8 cellular contexts compared by ENCODE assay signal in the genomic region with DNA sequence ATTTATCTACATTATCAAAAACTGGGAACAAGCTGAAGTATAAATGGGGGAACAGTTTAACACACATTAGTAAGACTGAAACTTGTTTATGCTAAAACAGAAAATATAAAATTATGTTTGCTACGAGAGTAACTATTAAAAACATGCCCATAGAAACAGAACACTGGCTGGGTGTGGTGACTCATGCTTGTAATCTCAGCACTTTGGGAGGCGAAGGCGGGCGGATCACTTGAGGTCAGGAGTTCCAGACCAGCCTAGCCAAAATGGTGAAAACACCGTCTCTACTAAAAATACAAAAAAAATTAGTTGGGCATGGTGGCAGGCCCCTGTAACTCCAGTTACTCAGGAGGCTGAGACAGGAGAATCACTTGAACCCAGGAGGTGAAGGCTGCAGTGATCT. TPM values are rescaled to one million over a fixed set of nuclear protein-coding genes. Genes with fewer than 3 reads are reported as not detected.
DNase-seq lines count a peak whose midpoint lies in the region; ATAC-seq and TF ChIP-seq lines count a peak whose summit lies in the region.
"Not testable (repeated sequence)": the region's sequence is repeated elsewhere in the genome, so short reads cannot be mapped to it uniquely, and the experiment has no call there.

No MANE protein-coding gene starts in this region.

- H3K27ac Mint-ChIP-seq in CD8-positive, alpha-beta memory T cell, result peak overlapping the region in 7 of 8 donors; percentile 33 to 96 (median 81)
- H3K27ac Mint-ChIP-seq in activated CD4-positive, alpha-beta T cell treated with anti-CD3 and anti-CD28 coated beads, Interleukin-2, amount 10 ng/mL, durations not matched to agents 24 days and 14 days, result peak overlapping the region; percentile 70
- H3K27ac Mint-ChIP-seq in activated naive CD4-positive, alpha-beta T cell treated with anti-CD3 and anti-CD28 coated beads for 36 hours, result peak overlapping the region; percentile 72
- H3K27ac Mint-ChIP-seq in osteocyte (ENCODE audit: unreplicated experiment), result peak overlapping the region; percentile 54

- H3K4me1 Mint-ChIP-seq in CD8-positive, alpha-beta memory T cell, result peaks cover 32 to 63% (median 53%) of the 10 kb centered on the region in 3 donors
- peaks cover 33% of the 10 kb centered on the region for H3K4me1 Mint-ChIP-seq in activated CD4-positive, alpha-beta T cell treated with anti-CD3 and anti-CD28 coated beads, Interleukin-2, amount 10 ng/mL, durations not matched to agents 24 days and 14 days
- peaks cover 45% of the 10 kb centered on the region for H3K4me1 Mint-ChIP-seq in activated naive CD4-positive, alpha-beta T cell treated with anti-CD3 and anti-CD28 coated beads for 36 hours (ENCODE audit: low read depth)
- H3K4me1 Mint-ChIP-seq in osteocyte (ENCODE audit: unreplicated experiment), result peaks cover 37% of the 10 kb centered on the region

- not testable (repeated sequence) for DNase-seq in CD8-positive, alpha-beta memory T cell; activated CD4-positive, alpha-beta T cell treated with anti-CD3 and anti-CD28 coated beads, Interleukin-2, amount 10 ng/mL, durations not matched to agents 24 days and 14 days
- peak; percentile 60 for DNase-seq in MG63
- DNase-seq in activated naive CD4-positive, alpha-beta T cell treated with anti-CD3 and anti-CD28 coated beads for 36 hours, result peak; percentile 26
- peak; percentile 26 for DNase-seq in colonic mucosa
- peak; percentile 58 for DNase-seq in Right ventricle myocardium superior
- DNase-seq in osteocyte (ENCODE audit: extremely low spot score, unreplicated experiment), result peak; percentile 42

- ATAC-seq in Right ventricle myocardium superior (ENCODE audit: poor library complexity), result not testable (repeated sequence)

- POLR2A ChIA-PET in CD8-positive, alpha-beta memory T cell (lab: Charles Lee), result not testable (repeated sequence)

- TF ChIP-seq CTCF in colonic mucosa (IDR thresholded peaks at IDR 0.05); osteocyte (IDR thresholded peaks at IDR 0.05): not testable (repeated sequence)

- peaks cover 25% of the 10 kb centered on the region for H3K36me3 ChIP-seq in CD8-positive, alpha-beta memory T cell (ENCODE audit: insufficient read depth, low read length)
- H3K36me3 ChIP-seq in MG63 (peaks cover 38% of the 10 kb centered on the region), colonic mucosa (peaks cover 13% of the 10 kb centered on the region), subcutaneous abdominal adipose tissue (ENCODE audit: control insufficient read depth in 5 of 5, insufficient read depth in 5 of 5, low read length in 5 of 5) (peaks cover 7 to 41% (median 24%) of the 10 kb centered on the region in 5 donors)

- peak overlapping the region in 3 of 7 donors; percentile 1 to 40 (median 37) for H3K4me3 Mint-ChIP-seq in CD8-positive, alpha-beta memory T cell
- H3K4me3 Mint-ChIP-seq in activated CD4-positive, alpha-beta T cell treated with anti-CD3 and anti-CD28 coated beads, Interleukin-2, amount 10 ng/mL, durations not matched to agents 24 days and 14 days, result peak overlapping the region; percentile 71
- H3K4me3 Mint-ChIP-seq in activated naive CD4-positive, alpha-beta T cell treated with anti-CD3 and anti-CD28 coated beads for 36 hours; osteocyte (ENCODE audit: unreplicated experiment): not testable (repeated sequence)

- peaks cover 31% of the 10 kb centered on the region for H3K4me1 ChIP-seq in CD8-positive, alpha-beta memory T cell (ENCODE audit: insufficient read depth, low read length)
- H3K4me1 ChIP-seq in colonic mucosa, result not testable (repeated sequence)
- peaks cover 0 to 42% (median 30%) of the 10 kb centered on the region in 5 donors for H3K4me1 ChIP-seq in subcutaneous abdominal adipose tissue (ENCODE audit: control insufficient read depth in 5 of 5, insufficient read depth in 5 of 5, low read length in 5 of 5)

- not testable (repeated sequence) for H3K27me3 ChIP-seq in CD8-positive, alpha-beta memory T cell (ENCODE audit: insufficient read depth, low read length, poor library complexity, severe bottlenecking); MG63; colonic mucosa; subcutaneous abdominal adipose tissue (ENCODE audit: control insufficient read depth in 5 of 5, insufficient read depth in 4 of 5, low read length in 5 of 5)

- H3K9ac ChIP-seq in colonic mucosa (ENCODE audit: low read depth in 2 of 2, low read length in 2 of 2); subcutaneous abdominal adipose tissue (ENCODE audit: low read length in 5 of 5): not testable (repeated sequence)

- H3K27me3 Mint-ChIP-seq in CD8-positive, alpha-beta memory T cell; activated CD4-positive, alpha-beta T cell treated with anti-CD3 and anti-CD28 coated beads, Interleukin-2, amount 10 ng/mL, durations not matched to agents 24 days and 14 days; activated naive CD4-positive, alpha-beta T cell treated with anti-CD3 and anti-CD28 coated beads for 36 hours (ENCODE audit: low read depth); osteocyte (ENCODE audit: unreplicated experiment): not testable (repeated sequence)

- not testable (repeated sequence) for H3K4me3 ChIP-seq in CD8-positive, alpha-beta memory T cell (ENCODE audit: low read length); MG63; colonic mucosa; subcutaneous abdominal adipose tissue (ENCODE audit: low read depth in 1 of 5, low read length in 5 of 5)

- CTCF ChIA-PET in CD8-positive, alpha-beta memory T cell (lab: Charles Lee), result interaction anchor here (3.3 kb wide), 1 partner anchor 156 kb away, joined by 25 read pairs; a partner anchor contains a TSS
- CTCF ChIA-PET in activated naive CD4-positive, alpha-beta T cell treated with anti-CD3 and anti-CD28 coated beads for 36 hours (lab: Charles Lee), result interaction anchor here (3.2 kb wide), 1 partner anchor 11 kb away, joined by 16 read pairs; no protein-coding TSS in a partner anchor

- not testable (repeated sequence) for H3K9me3 ChIP-seq in CD8-positive, alpha-beta memory T cell (ENCODE audit: low read length); MG63; colonic mucosa; subcutaneous abdominal adipose tissue (ENCODE audit: control insufficient read depth in 5 of 5, low read length in 5 of 5)

- not testable (repeated sequence) for H3K27ac ChIP-seq in CD8-positive, alpha-beta memory T cell (ENCODE audit: low read depth, low read length); colonic mucosa
- peak overlapping the region; percentile 46 for H3K27ac ChIP-seq in subcutaneous abdominal adipose tissue (ENCODE audit: low read depth, low read length)

- peaks cover 9 to 56% (median 15%) of the 10 kb centered on the region in 3 donors for H3K36me3 Mint-ChIP-seq in CD8-positive, alpha-beta memory T cell
- H3K36me3 Mint-ChIP-seq in activated CD4-positive, alpha-beta T cell treated with anti-CD3 and anti-CD28 coated beads, Interleukin-2, amount 10 ng/mL, durations not matched to agents 24 days and 14 days (ENCODE audit: low read depth), result peaks cover 53% of the 10 kb centered on the region
- H3K36me3 Mint-ChIP-seq in activated naive CD4-positive, alpha-beta T cell treated with anti-CD3 and anti-CD28 coated beads for 36 hours (ENCODE audit: low read depth), result peaks cover 37% of the 10 kb centered on the region
- peaks cover 32% of the 10 kb centered on the region for H3K36me3 Mint-ChIP-seq in osteocyte (ENCODE audit: unreplicated experiment)

- intact Hi-C loops in activated CD4-positive, alpha-beta T cell treated with anti-CD3 and anti-CD28 coated beads, Interleukin-2, amount 10 ng/mL, durations not matched to agents 24 days and 14 days (cut with micrococcal nuclease); activated naive CD4-positive, alpha-beta T cell treated with anti-CD3 and anti-CD28 coated beads for 36 hours (cut with micrococcal nuclease): not testable (repeated sequence)
- intact Hi-C loops in colonic mucosa (cut with DNase I), result loop anchor here (10.0 kb wide), 1 partner anchor 94 kb away; a partner anchor contains a TSS
- intact Hi-C loops in Right ventricle myocardium superior (cut with DNase I), result loop anchor here (5.0 kb wide), 1 partner anchor 92 kb away; no protein-coding TSS in a partner anchor

- H3K9me3 Mint-ChIP-seq in CD8-positive, alpha-beta memory T cell; activated CD4-positive, alpha-beta T cell treated with anti-CD3 and anti-CD28 coated beads, Interleukin-2, amount 10 ng/mL, durations not matched to agents 24 days and 14 days; activated naive CD4-positive, alpha-beta T cell treated with anti-CD3 and anti-CD28 coated beads for 36 hours; osteocyte (ENCODE audit: unreplicated experiment): not testable (repeated sequence)

RNA-seq across cellular contexts. Expression of a gene that starts 39.7 kb away (rescaled TPM):
- 100 to 1,000 TPM; 579 to 596 TPM for total RNA-seq in CD8-positive, alpha-beta memory T cell
- 44.0 TPM for polyA plus RNA-seq in CD8-positive, alpha-beta memory T cell
- total RNA-seq in MG63 (2014; rRNA removed; shearing (Covaris generic); ENCODE audit: low replicate concordance), result 108 and 118 TPM in 2 replicates
- 493 and 504 TPM in 2 replicates for total RNA-seq in activated CD4-positive, alpha-beta T cell treated with anti-CD3 and anti-CD28 coated beads, Interleukin-2, amount 10 ng/mL, durations not matched to agents 24 days and 14 days
- total RNA-seq in activated naive CD4-positive, alpha-beta T cell treated with anti-CD3 and anti-CD28 coated beads for 36 hours, result 100 to 1,000 TPM; 528 to 576 TPM
- total RNA-seq in colonic mucosa, result 100 to 1,000 TPM; 533 to 644 TPM
- 613 TPM for total RNA-seq in Right ventricle myocardium superior
- total RNA-seq in osteocyte, result 458 and 476 TPM in 2 replicates
